ENCODE assay signal across 2 cellular contexts in genomic region chr16:89194340-89195311, GRCh38.
TF ChIP-seq lines count a peak whose summit lies in the region.

No MANE protein-coding gene starts in this region.

TF ChIP-seq in SK-N-SH, 30 proteins besides CTCF, POLR2A, EP300 and RAD21:
- TF ChIP-seq MXI1 (IDR thresholded peaks at IDR 0.05; ENCODE audit: low read depth, low read length) (no peak), GABPA (IDR thresholded peaks at IDR 0.05; ENCODE audit: low read depth) (no peak), TEAD4 (IDR thresholded peaks at IDR 0.05; ENCODE audit: borderline replicate concordance, insufficient read depth) (no peak), YY1 (IDR thresholded peaks at IDR 0.05; ENCODE audit: low read depth) (no peak)
- TF ChIP-seq, protein P1, sequence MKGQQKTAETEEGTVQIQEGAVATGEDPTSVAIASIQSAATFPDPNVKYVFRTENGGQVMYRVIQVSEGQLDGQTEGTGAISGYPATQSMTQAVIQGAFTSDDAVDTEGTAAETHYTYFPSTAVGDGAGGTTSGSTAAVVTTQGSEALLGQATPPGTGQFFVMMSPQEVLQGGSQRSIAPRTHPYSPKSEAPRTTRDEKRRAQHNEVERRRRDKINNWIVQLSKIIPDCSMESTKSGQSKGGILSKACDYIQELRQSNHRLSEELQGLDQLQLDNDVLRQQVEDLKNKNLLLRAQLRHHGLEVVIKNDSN (IDR thresholded peaks at IDR 0.05; ENCODE audit: borderline replicate concordance, low read depth) = no peak
- TF ChIP-seq, protein P2, sequence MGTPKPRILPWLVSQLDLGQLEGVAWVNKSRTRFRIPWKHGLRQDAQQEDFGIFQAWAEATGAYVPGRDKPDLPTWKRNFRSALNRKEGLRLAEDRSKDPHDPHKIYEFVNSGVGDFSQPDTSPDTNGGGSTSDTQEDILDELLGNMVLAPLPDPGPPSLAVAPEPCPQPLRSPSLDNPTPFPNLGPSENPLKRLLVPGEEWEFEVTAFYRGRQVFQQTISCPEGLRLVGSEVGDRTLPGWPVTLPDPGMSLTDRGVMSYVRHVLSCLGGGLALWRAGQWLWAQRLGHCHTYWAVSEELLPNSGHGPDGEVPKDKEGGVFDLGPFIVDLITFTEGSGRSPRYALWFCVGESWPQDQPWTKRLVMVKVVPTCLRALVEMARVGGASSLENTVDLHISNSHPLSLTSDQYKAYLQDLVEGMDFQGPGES (IDR thresholded peaks at IDR 0.05; ENCODE audit: low read depth, low read length) = no peak

TF ChIP-seq in SK-N-SH treated with all-trans-retinoic acid at 6 μM for 48 hours, 23 proteins besides CTCF, POLR2A, EP300 and RAD21:
- TF ChIP-seq CSRNP3 (CRISPR knock-in tag; IDR thresholded peaks at IDR 0.05) = no peak
- TF ChIP-seq TOX (CRISPR knock-in tag; IDR thresholded peaks at IDR 0.05; ENCODE audit: borderline replicate concordance) = no peak
- no peak for TF ChIP-seq CREB5 (CRISPR knock-in tag; IDR thresholded peaks at IDR 0.05; ENCODE audit: low read depth)
- no peak for TF ChIP-seq ZFP3 (CRISPR knock-in tag; IDR thresholded peaks at IDR 0.05)
- TF ChIP-seq ZNF565 (CRISPR knock-in tag; conservative IDR thresholded peaks at IDR 0.05; ENCODE audit: low read depth) = no peak
- TF ChIP-seq RARB (CRISPR knock-in tag; IDR thresholded peaks at IDR 0.05) = no peak
- no peak for TF ChIP-seq ZC3H10 (CRISPR knock-in tag; IDR thresholded peaks at IDR 0.05)
- no peak for TF ChIP-seq BACH2 (CRISPR knock-in tag; IDR thresholded peaks at IDR 0.05; ENCODE audit: borderline replicate concordance)
- no peak for TF ChIP-seq PATZ1 (CRISPR knock-in tag; IDR thresholded peaks at IDR 0.05; ENCODE audit: borderline replicate concordance)
- no peak for TF ChIP-seq ZNF70 (CRISPR knock-in tag; IDR thresholded peaks at IDR 0.05)
- no peak for TF ChIP-seq ARNTL (CRISPR knock-in tag; IDR thresholded peaks at IDR 0.05; ENCODE audit: borderline replicate concordance, low read depth)
- no peak for TF ChIP-seq CSDC2 (CRISPR knock-in tag; IDR thresholded peaks at IDR 0.05)
- TF ChIP-seq ZFP30 (CRISPR knock-in tag; IDR thresholded peaks at IDR 0.05) = no peak
